Comparison of ENCODE assay signal across 9 cellular contexts in the genomic region with DNA sequence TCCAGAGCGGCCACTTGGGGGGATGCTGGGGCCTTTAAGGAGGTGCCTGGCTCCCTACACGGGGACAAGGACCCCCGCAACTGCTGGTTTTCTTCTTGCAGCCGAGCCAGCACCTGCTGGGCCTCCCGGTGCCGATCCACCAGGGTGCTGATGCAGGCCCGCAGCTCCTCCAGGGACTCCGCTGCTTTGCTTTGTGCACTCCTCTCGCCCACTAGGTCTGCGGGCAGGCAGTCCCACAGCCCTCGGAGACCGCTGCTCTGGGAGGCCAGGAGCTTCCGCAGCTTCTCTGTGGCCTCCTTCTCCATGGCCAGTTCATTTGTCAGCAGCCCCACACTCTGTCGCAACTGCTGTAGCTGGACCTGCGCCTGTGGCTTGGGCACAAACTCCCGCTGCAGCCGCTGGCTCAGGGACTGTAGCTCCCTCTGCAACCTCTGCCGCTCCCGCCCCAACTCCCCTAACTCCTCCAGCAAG. TPM values are rescaled to one million over a fixed set of nuclear protein-coding genes. Genes with fewer than 3 reads are reported as not detected.
A peak's percentile ranks its signal among the peaks of the same experiment; 100 is the strongest.
DNase-seq lines count a peak whose midpoint lies in the region; ATAC-seq and TF ChIP-seq lines count a peak whose summit lies in the region.
"Had no signal": no experiment of that assay in that cellular context is flagged by ENCODE, and none has a peak within 500 bp of the region (broad histone marks: within the 10 kb centered on the region; RNA-seq: fewer than 3 reads in every experiment).

No MANE protein-coding gene starts in this region.

- TF ChIP-seq CTCF in dorsolateral prefrontal cortex (IDR thresholded peaks at IDR 0.05 in 54 of 56, conservative IDR thresholded peaks at IDR 0.05 in 2 of 56; ENCODE audit: low read depth in 1 of 56, partially characterized antibody in 56 of 56): no peak

- peak overlapping the region; percentile 66 for H3K27ac Mint-ChIP-seq in T-helper 1 cell treated with Interleukin-12 subunit alpha and Interleukin-12 subunit beta and Interleukin-4 antibody, amounts not matched to agents 30 μg/mL and 1 μg/mL, for 36 hours
- H3K27ac Mint-ChIP-seq in memory B cell: peak overlapping the region; percentile 51

- intact Hi-C loops in dorsolateral prefrontal cortex (cut with DNase I): no loop called here

- peak overlapping the region in 56 of 59 donors; percentile 26 to 90 (median 78) for H3K27ac ChIP-seq in dorsolateral prefrontal cortex
- peak overlapping the region; percentile 47 for H3K27ac ChIP-seq in thymus (ENCODE audit: low read depth)
- H3K27ac ChIP-seq: 22Rv1 had no signal

- WGBS in thymus: 69% methylated on average over 19 of the region's 19 CpGs

- H3K9me3 ChIP-seq in thymus (ENCODE audit: control insufficient read depth) (no peaks in the 10 kb centered on the region), MG63 (no peaks in the 10 kb centered on the region)

- H3K36me3 ChIP-seq in thymus (ENCODE audit: control insufficient read depth, insufficient read depth): no peaks in the 10 kb centered on the region
- no peaks in the 10 kb centered on the region for H3K36me3 ChIP-seq in MG63

- peaks cover 9% of the 10 kb centered on the region for H3K4me1 ChIP-seq in thymus (ENCODE audit: control insufficient read depth, insufficient read depth, low read length)

- H3K9me3 Mint-ChIP-seq in T-helper 1 cell treated with Interleukin-12 subunit alpha and Interleukin-12 subunit beta and Interleukin-4 antibody, amounts not matched to agents 30 μg/mL and 1 μg/mL, for 36 hours: no peaks in the 10 kb centered on the region
- H3K9me3 Mint-ChIP-seq in memory B cell: no peaks in the 10 kb centered on the region

- peaks cover 3% of the 10 kb centered on the region for H3K36me3 Mint-ChIP-seq in T-helper 1 cell treated with Interleukin-12 subunit alpha and Interleukin-12 subunit beta and Interleukin-4 antibody, amounts not matched to agents 30 μg/mL and 1 μg/mL, for 36 hours (ENCODE audit: low read depth)
- H3K36me3 Mint-ChIP-seq in memory B cell: no peaks in the 10 kb centered on the region

- peak; percentile 17 for ATAC-seq in memory B cell (ENCODE audit: low read depth)
- ATAC-seq in HG03039 (IDR thresholded peaks at IDR 0.05; ENCODE audit: unreplicated experiment): no peak

- peak overlapping the region; percentile 75 for H3K4me3 Mint-ChIP-seq in T-helper 1 cell treated with Interleukin-12 subunit alpha and Interleukin-12 subunit beta and Interleukin-4 antibody, amounts not matched to agents 30 μg/mL and 1 μg/mL, for 36 hours
- peak overlapping the region; percentile 85 for H3K4me3 Mint-ChIP-seq in memory B cell

- peaks cover 55% of the 10 kb centered on the region for H3K27me3 Mint-ChIP-seq in T-helper 1 cell treated with Interleukin-12 subunit alpha and Interleukin-12 subunit beta and Interleukin-4 antibody, amounts not matched to agents 30 μg/mL and 1 μg/mL, for 36 hours (ENCODE audit: low read depth)
- peaks cover 12% of the 10 kb centered on the region for H3K27me3 Mint-ChIP-seq in memory B cell

- H3K4me3 ChIP-seq in dorsolateral prefrontal cortex: peak overlapping the region; percentile 36 to 73 (median 56)
- H3K4me3 ChIP-seq in thymus (ENCODE audit: low read length): peak overlapping the region; percentile 46
- no peak overlapping the region for H3K4me3 ChIP-seq in MG63

- no peaks in the 10 kb centered on the region for H3K27me3 ChIP-seq in dorsolateral prefrontal cortex
- H3K27me3 ChIP-seq in thymus (ENCODE audit: control insufficient read depth, insufficient read depth): no peaks in the 10 kb centered on the region
- H3K27me3 ChIP-seq in MG63: no peaks in the 10 kb centered on the region; the same call in none of the 2 replicates

- H3K4me1 Mint-ChIP-seq in T-helper 1 cell treated with Interleukin-12 subunit alpha and Interleukin-12 subunit beta and Interleukin-4 antibody, amounts not matched to agents 30 μg/mL and 1 μg/mL, for 36 hours (ENCODE audit: low read depth): peaks cover 19% of the 10 kb centered on the region
- H3K4me1 Mint-ChIP-seq in memory B cell: peaks cover 15% of the 10 kb centered on the region

- no peak for DNase-seq in T-helper 1 cell
- DNase-seq in dorsolateral prefrontal cortex: peak in 5 of 10 donors; percentile 18 to 64 (median 31)
- no peak for DNase-seq in memory B cell (ENCODE audit: low spot score in 2 of 2)
- no peak for DNase-seq in activated CD8-positive, alpha-beta memory T cell treated with anti-CD3 and anti-CD28 coated beads, Interleukin-2, amount 50 U/mL, for 4 hours
- no peak for DNase-seq in MG63

RNA-seq across cellular contexts. Expression of a gene that starts 13.2 kb away (rescaled TPM):
- total RNA-seq in dorsolateral prefrontal cortex: 10 to 100 TPM in 13 of 120 experiments, 1 to 10 TPM in 107; 2.2 to 12.7 (median 7.2) TPM
- polyA plus RNA-seq in thymus: 2.7 TPM
- total RNA-seq in MG63 (2014; rRNA removed; shearing (Covaris generic); ENCODE audit: low replicate concordance): not detected in 2 replicates

RNA-seq across cellular contexts. Expression of a gene that starts 13.6 kb away (rescaled TPM):
- 10 to 100 TPM; 21.8 to 43.6 (median 31.9) TPM for total RNA-seq in dorsolateral prefrontal cortex
- polyA plus RNA-seq in thymus: 29.9 TPM
- 5.6 and 11.0 TPM in 2 replicates for total RNA-seq in MG63 (2014; rRNA removed; shearing (Covaris generic); ENCODE audit: low replicate concordance)

RNA-seq across cellular contexts. Expression of a gene that starts 27.0 kb away (rescaled TPM):
- 10 to 100 TPM in 1 of 120 experiments, 1 to 10 TPM in 119; 2.6 to 10.1 (median 5.5) TPM for total RNA-seq in dorsolateral prefrontal cortex
- 6.0 TPM for polyA plus RNA-seq in thymus
- total RNA-seq in MG63 (2014; rRNA removed; shearing (Covaris generic); ENCODE audit: low replicate concordance): 0.59 TPM in 2 replicates

RNA-seq across cellular contexts. Expression of a gene that starts 37.4 kb away (rescaled TPM):
- total RNA-seq in dorsolateral prefrontal cortex: 10 to 100 TPM in 14 of 120 experiments, 1 to 10 TPM in 106; 1.3 to 18.3 (median 5.9) TPM
- polyA plus RNA-seq in thymus: 10.3 TPM
- total RNA-seq in MG63 (2014; rRNA removed; shearing (Covaris generic); ENCODE audit: low replicate concordance): 0.10 and 0.20 TPM in 2 replicates

RNA-seq across cellular contexts. Expression of a gene that starts 46.1 kb away (rescaled TPM):
- total RNA-seq in dorsolateral prefrontal cortex: 10 to 100 TPM; 25.0 to 72.0 (median 54.2) TPM
- polyA plus RNA-seq in thymus: 38.1 TPM
- total RNA-seq in MG63 (2014; rRNA removed; shearing (Covaris generic); ENCODE audit: low replicate concordance): 19.3 and 20.6 TPM in 2 replicates
